In the genomic region with DNA sequence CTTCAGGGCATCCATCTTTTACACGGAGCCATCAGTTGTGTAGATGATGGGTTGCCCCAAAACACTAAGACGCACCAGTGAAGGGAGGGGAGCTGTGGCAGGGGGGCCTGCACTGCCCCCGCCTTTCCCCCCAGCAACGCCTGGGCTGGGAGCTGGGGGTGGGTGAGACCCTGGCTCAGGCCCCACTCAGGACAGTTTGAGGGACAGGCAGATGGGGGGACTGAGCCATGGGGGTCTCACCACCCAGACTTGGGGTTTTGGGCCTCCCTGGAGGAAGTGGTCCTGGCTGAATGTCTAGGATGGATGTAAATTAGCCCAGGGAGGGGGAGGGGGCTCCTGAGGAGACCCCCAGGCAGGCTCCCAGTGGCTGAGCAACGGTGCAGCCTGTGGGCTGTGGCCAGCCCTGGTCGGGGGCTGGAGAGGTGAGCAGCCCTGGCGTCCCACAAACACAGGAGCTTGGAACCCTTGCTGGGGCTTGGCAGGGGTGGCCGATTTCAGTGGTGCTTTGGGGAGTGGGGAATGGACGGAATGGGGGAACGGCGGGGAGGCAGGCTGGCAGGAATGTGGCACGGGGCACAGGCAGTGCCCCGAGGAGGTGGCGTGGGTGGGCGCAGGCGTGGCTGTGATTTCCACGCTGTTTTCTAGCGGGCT, we compare ENCODE assay signal across 21 cellular contexts. TPM values are rescaled to one million over a fixed set of nuclear protein-coding genes. Genes with fewer than 3 reads are reported as not detected.
DNase-seq lines count a peak whose midpoint lies in the region; ATAC-seq and TF ChIP-seq lines count a peak whose summit lies in the region.
"Had no signal": no experiment of that assay in that cellular context is flagged by ENCODE, and none has a peak within 500 bp of the region (broad histone marks: within the 10 kb centered on the region; RNA-seq: fewer than 3 reads in every experiment).

No MANE protein-coding gene starts in this region.

- H3K27ac ChIP-seq in right atrium auricular region = peak overlapping the region; percentile 51 to 87
- H3K27ac ChIP-seq in endodermal cell (ENCODE audit: low read depth, low read length) = no peak overlapping the region
- H3K27ac ChIP-seq in neural cell (ENCODE audit: low read length) = peak overlapping the region; percentile 69
- H3K27ac ChIP-seq in upper lobe of right lung = peak overlapping the region; percentile 70
- H3K27ac ChIP-seq: KMS-11, testis had no signal

- DNase-seq in right atrium auricular region (ENCODE audit: low spot score) (no peak), left cardiac atrium (no peak), endodermal cell (no peak), upper lobe of right lung (no peak), DMS 273 treated with DMSO at 0.1 percent for 48 hours (lab: John Stamatoyannopoulos, UW) (no peak)
- DNase-seq: CD8-positive, alpha-beta memory T cell; DMS79 treated with DMSO at 0.1 percent for 48 hours; glutamatergic neuron; immature natural killer cell; naive thymus-derived CD8-positive, alpha-beta T cell; NCI-H1048; NCI-H2029 treated with DMSO at 0.1 percent for 48 hours; NCI-H510A; stimulated activated CD8-positive, alpha-beta memory T cell treated with anti-CD3 and anti-CD28 coated beads, Interleukin-4, amount 100 ng/mL, for 48 hours; T1000; testis had no signal

- no peaks in the 10 kb centered on the region for H3K9me2 ChIP-seq in neural cell (ENCODE audit: insufficient read depth, low read length)

- H3K27me3 Mint-ChIP-seq in endodermal cell (ENCODE audit: insufficient read depth) = peaks cover 3% of the 10 kb centered on the region

- TF ChIP-seq EP300 in neural cell (conservative IDR thresholded peaks at IDR 0.05; ENCODE audit: poor library complexity, severe bottlenecking) = no peak

- no peak for TF ChIP-seq CTCF in right atrium auricular region (IDR thresholded peaks at IDR 0.05)
- TF ChIP-seq CTCF in endodermal cell (conservative IDR thresholded peaks at IDR 0.05) = no peak
- TF ChIP-seq CTCF in neural cell (IDR thresholded peaks at IDR 0.05; ENCODE audit: poor library complexity, severe bottlenecking) = no peak
- TF ChIP-seq CTCF in upper lobe of right lung (IDR thresholded peaks at IDR 0.05) = no peak

- H3F3A ChIP-seq in neural cell (ENCODE audit: insufficient read depth, low read length, poor library complexity, severe bottlenecking) = no peaks in the 10 kb centered on the region

- H3K4me3 ChIP-seq in right atrium auricular region (no peak overlapping the region), endodermal cell (ENCODE audit: low read length) (no peak overlapping the region), neural cell (ENCODE audit: low read length) (no peak overlapping the region), upper lobe of right lung (no peak overlapping the region)
- H3K4me3 ChIP-seq: testis had no signal

- H2AFZ ChIP-seq in neural cell (ENCODE audit: low read depth, low read length) = no peak overlapping the region

- H4K20me1 ChIP-seq in neural cell (ENCODE audit: insufficient read depth) = no peaks in the 10 kb centered on the region

- H3K4me1 Mint-ChIP-seq in endodermal cell = peaks cover 33% of the 10 kb centered on the region

- no peak for ATAC-seq in left cardiac atrium
- ATAC-seq in upper lobe of right lung = no peak
- no peak for ATAC-seq in GM19351 (IDR thresholded peaks at IDR 0.05; ENCODE audit: unreplicated experiment)
- no peak for ATAC-seq in HG03108 (IDR thresholded peaks at IDR 0.05; ENCODE audit: unreplicated experiment)
- ATAC-seq: naive thymus-derived CD8-positive, alpha-beta T cell; SK-N-SH treated with all-trans-retinoic acid at 6 μM for 48 hours had no signal

- H3K4me3 Mint-ChIP-seq in endodermal cell = no peak overlapping the region
- H3K4me3 Mint-ChIP-seq: immature natural killer cell had no signal

- no peak overlapping the region for H3K4me2 ChIP-seq in neural cell (ENCODE audit: low read length)
- H3K4me2 ChIP-seq: KMS-11 had no signal

- H3K4me1 ChIP-seq in right atrium auricular region (peaks cover 0 to 82% of the 10 kb centered on the region in 2 donors), endodermal cell (ENCODE audit: control insufficient read depth, insufficient read depth, low read length) (no peaks in the 10 kb centered on the region), upper lobe of right lung (peaks cover 29% of the 10 kb centered on the region)

- H3K36me3 ChIP-seq in right atrium auricular region = no peaks in the 10 kb centered on the region
- H3K36me3 ChIP-seq in endodermal cell (ENCODE audit: control insufficient read depth, insufficient read depth, low read length) = no peaks in the 10 kb centered on the region
- H3K36me3 ChIP-seq in neural cell (ENCODE audit: insufficient read depth, low read length) = no peaks in the 10 kb centered on the region
- no peaks in the 10 kb centered on the region for H3K36me3 ChIP-seq in upper lobe of right lung

- intact Hi-C loops in left cardiac atrium (cut with DNase I) = no loop called here
- intact Hi-C loops in upper lobe of right lung (cut with DNase I) = no loop called here

- H3K79me2 ChIP-seq in neural cell (replicated peaks; ENCODE audit: insufficient read depth, low read length) = no peaks in the 10 kb centered on the region

- H3K27me3 ChIP-seq in right atrium auricular region = no peaks in the 10 kb centered on the region
- no peaks in the 10 kb centered on the region for H3K27me3 ChIP-seq in endodermal cell (ENCODE audit: control insufficient read depth, insufficient read depth, low read length, poor library complexity, severe bottlenecking)
- peaks cover 3% of the 10 kb centered on the region for H3K27me3 ChIP-seq in neural cell (ENCODE audit: insufficient read depth, low read depth, low read length)
- no peaks in the 10 kb centered on the region for H3K27me3 ChIP-seq in upper lobe of right lung
- H3K27me3 ChIP-seq: testis had no signal

- no peak for TF ChIP-seq RAD21 in neural cell (conservative IDR thresholded peaks at IDR 0.05)

- WGBS in endodermal cell (ENCODE audit: insufficient coverage in 1 of 2, insufficient read length in 1 of 2), 2 experiments = 93 to 96% methylated on average over 11 to 18 of the region's 18 CpGs

- peaks cover 2% of the 10 kb centered on the region for H3K36me3 Mint-ChIP-seq in endodermal cell (ENCODE audit: low read depth)
- H3K36me3 Mint-ChIP-seq: CD8-positive, alpha-beta memory T cell; naive thymus-derived CD8-positive, alpha-beta T cell had no signal

- H3K27ac Mint-ChIP-seq in endodermal cell = peak overlapping the region; percentile 41

- H3K9ac ChIP-seq in endodermal cell (ENCODE audit: extremely low read depth, low read length, poor library complexity, severe bottlenecking) = no peak overlapping the region
- H3K9ac ChIP-seq in neural cell (ENCODE audit: low read length) = no peak overlapping the region
- H3K9ac ChIP-seq: KMS-11 had no signal

- no peaks in the 10 kb centered on the region for H3K9me3 Mint-ChIP-seq in endodermal cell
- H3K9me3 Mint-ChIP-seq: CD8-positive, alpha-beta memory T cell; immature natural killer cell; naive thymus-derived CD8-positive, alpha-beta T cell had no signal

- H3K9me3 ChIP-seq in right atrium auricular region (no peaks in the 10 kb centered on the region), endodermal cell (ENCODE audit: control insufficient read depth, low read length) (no peaks in the 10 kb centered on the region), neural cell (ENCODE audit: low read length) (no peaks in the 10 kb centered on the region), upper lobe of right lung (no peaks in the 10 kb centered on the region)
- H3K9me3 ChIP-seq: testis had no signal

TF ChIP-seq in neural cell, 6 proteins besides CTCF, POLR2A, EP300 and RAD21:
- no peak for TF ChIP-seq SMC3 (conservative IDR thresholded peaks at IDR 0.05; ENCODE audit: poor library complexity)
- TF ChIP-seq EZH2 (IDR thresholded peaks at IDR 0.05; ENCODE audit: borderline replicate concordance, insufficient read depth, low read length, poor library complexity, severe bottlenecking) = no peak
- TF ChIP-seq TAF1 (IDR thresholded peaks at IDR 0.05; ENCODE audit: low read depth) = no peak
- TF ChIP-seq MXI1 (conservative IDR thresholded peaks at IDR 0.05; ENCODE audit: poor library complexity, severe bottlenecking) = no peak
- no peak for TF ChIP-seq REST (IDR thresholded peaks at IDR 0.05; ENCODE audit: borderline replicate concordance)
- TF ChIP-seq POLR2AphosphoS5 (IDR thresholded peaks at IDR 0.05) = no peak

RNA-seq across cellular contexts. Expression of gene PARVB, which starts 6.1 kb away (rescaled TPM):
- total RNA-seq in right atrium auricular region = 10 to 100 TPM; 43.8 to 86.5 TPM
- 100 to 1,000 TPM in 1 of 2 donors, 10 to 100 TPM in 1; 95.5 to 113 TPM for total RNA-seq in left cardiac atrium
- total RNA-seq in endodermal cell = 10 to 100 TPM; 29.6 to 32.3 TPM
- polyA plus RNA-seq in endodermal cell (2013, experiment 1 of 2) = 12.6 TPM
- polyA plus RNA-seq in endodermal cell (2013, experiment 2 of 2) = 9.5 TPM
- 0.18 and 1.2 TPM in 2 replicates for polyA plus RNA-seq in neural cell
- polyA minus RNA-seq in neural cell = 0.35 and 1.2 TPM in 2 replicates
- total RNA-seq in upper lobe of right lung = 49.3 TPM
